In genomic region chr1:23524163-23524562, GRCh38 we compare ENCODE assay signal across 1 cellular context.
TF ChIP-seq lines count a peak whose summit lies in the region.

No MANE protein-coding gene starts in this region.

TF ChIP-seq in GM12878, 131 proteins besides CTCF, POLR2A, EP300 and RAD21:
- TF ChIP-seq CHD2 (IDR thresholded peaks at IDR 0.05; ENCODE audit: borderline replicate concordance, low read depth, low read length): no peak
- TF ChIP-seq BACH1 (IDR thresholded peaks at IDR 0.05; ENCODE audit: borderline replicate concordance): no peak
- no peak for TF ChIP-seq ZNF217 (IDR thresholded peaks at IDR 0.05)
- no peak for TF ChIP-seq KAT2A (conservative IDR thresholded peaks at IDR 0.05; ENCODE audit: control insufficient read depth, low read depth, low read length)
- no peak for TF ChIP-seq MEF2A (IDR thresholded peaks at IDR 0.05; ENCODE audit: insufficient read depth, low read depth, low read length)
- TF ChIP-seq, protein P1, sequence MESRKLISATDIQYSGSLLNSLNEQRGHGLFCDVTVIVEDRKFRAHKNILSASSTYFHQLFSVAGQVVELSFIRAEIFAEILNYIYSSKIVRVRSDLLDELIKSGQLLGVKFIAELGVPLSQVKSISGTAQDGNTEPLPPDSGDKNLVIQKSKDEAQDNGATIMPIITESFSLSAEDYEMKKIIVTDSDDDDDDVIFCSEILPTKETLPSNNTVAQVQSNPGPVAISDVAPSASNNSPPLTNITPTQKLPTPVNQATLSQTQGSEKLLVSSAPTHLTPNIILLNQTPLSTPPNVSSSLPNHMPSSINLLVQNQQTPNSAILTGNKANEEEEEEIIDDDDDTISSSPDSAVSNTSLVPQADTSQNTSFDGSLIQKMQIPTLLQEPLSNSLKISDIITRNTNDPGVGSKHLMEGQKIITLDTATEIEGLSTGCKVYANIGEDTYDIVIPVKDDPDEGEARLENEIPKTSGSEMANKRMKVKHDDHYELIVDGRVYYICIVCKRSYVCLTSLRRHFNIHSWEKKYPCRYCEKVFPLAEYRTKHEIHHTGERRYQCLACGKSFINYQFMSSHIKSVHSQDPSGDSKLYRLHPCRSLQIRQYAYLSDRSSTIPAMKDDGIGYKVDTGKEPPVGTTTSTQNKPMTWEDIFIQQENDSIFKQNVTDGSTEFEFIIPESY (IDR thresholded peaks at IDR 0.05): no peak
- TF ChIP-seq, protein P2, sequence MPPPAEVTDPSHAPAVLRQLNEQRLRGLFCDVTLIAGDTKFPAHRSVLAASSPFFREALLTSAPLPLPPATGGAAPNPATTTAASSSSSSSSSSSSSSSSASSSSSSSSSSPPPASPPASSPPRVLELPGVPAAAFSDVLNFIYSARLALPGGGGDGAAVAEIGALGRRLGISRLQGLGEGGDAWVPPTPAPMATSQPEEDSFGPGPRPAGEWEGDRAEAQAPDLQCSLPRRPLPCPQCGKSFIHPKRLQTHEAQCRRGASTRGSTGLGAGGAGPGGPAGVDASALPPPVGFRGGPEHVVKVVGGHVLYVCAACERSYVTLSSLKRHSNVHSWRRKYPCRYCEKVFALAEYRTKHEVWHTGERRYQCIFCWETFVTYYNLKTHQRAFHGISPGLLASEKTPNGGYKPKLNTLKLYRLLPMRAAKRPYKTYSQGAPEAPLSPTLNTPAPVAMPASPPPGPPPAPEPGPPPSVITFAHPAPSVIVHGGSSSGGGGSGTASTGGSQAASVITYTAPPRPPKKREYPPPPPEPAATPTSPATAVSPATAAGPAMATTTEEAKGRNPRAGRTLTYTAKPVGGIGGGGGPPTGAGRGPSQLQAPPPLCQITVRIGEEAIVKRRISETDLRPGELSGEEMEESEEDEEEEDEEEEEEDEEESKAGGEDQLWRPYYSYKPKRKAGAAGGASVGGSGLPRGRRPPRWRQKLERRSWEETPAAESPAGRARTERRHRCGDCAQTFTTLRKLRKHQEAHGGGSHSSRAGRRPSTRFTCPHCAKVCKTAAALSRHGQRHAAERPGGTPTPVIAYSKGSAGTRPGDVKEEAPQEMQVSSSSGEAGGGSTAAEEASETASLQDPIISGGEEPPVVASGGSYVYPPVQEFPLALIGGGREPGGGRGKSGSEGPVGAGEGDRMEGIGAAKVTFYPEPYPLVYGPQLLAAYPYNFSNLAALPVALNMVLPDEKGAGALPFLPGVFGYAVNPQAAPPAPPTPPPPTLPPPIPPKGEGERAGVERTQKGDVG (CRISPR knock-in tag; IDR thresholded peaks at IDR 0.05): no peak
- no peak for TF ChIP-seq ZBTB11 (CRISPR knock-in tag; IDR thresholded peaks at IDR 0.05)
- TF ChIP-seq MXI1 (IDR thresholded peaks at IDR 0.05; ENCODE audit: low read depth, low read length): no peak
- no peak for TF ChIP-seq NR2C1 (IDR thresholded peaks at IDR 0.05)
- no peak for TF ChIP-seq ZNF207 (IDR thresholded peaks at IDR 0.05; ENCODE audit: borderline replicate concordance)
- no peak for TF ChIP-seq SUZ12 (IDR thresholded peaks at IDR 0.05; ENCODE audit: unreplicated experiment)
- TF ChIP-seq, protein P3, sequence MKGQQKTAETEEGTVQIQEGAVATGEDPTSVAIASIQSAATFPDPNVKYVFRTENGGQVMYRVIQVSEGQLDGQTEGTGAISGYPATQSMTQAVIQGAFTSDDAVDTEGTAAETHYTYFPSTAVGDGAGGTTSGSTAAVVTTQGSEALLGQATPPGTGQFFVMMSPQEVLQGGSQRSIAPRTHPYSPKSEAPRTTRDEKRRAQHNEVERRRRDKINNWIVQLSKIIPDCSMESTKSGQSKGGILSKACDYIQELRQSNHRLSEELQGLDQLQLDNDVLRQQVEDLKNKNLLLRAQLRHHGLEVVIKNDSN (IDR thresholded peaks at IDR 0.05; ENCODE audit: borderline replicate concordance, extremely low read length, insufficient read depth, low read depth, low read length): no peak
- TF ChIP-seq, protein P4, sequence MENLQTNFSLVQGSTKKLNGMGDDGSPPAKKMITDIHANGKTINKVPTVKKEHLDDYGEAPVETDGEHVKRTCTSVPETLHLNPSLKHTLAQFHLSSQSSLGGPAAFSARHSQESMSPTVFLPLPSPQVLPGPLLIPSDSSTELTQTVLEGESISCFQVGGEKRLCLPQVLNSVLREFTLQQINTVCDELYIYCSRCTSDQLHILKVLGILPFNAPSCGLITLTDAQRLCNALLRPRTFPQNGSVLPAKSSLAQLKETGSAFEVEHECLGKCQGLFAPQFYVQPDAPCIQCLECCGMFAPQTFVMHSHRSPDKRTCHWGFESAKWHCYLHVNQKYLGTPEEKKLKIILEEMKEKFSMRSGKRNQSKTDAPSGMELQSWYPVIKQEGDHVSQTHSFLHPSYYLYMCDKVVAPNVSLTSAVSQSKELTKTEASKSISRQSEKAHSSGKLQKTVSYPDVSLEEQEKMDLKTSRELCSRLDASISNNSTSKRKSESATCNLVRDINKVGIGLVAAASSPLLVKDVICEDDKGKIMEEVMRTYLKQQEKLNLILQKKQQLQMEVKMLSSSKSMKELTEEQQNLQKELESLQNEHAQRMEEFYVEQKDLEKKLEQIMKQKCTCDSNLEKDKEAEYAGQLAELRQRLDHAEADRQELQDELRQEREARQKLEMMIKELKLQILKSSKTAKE (IDR thresholded peaks at IDR 0.05; ENCODE audit: low read depth, poor library complexity, severe bottlenecking): no peak
- no peak for TF ChIP-seq CUX1 (IDR thresholded peaks at IDR 0.05; ENCODE audit: insufficient replicate concordance, low read depth, low read length)
- TF ChIP-seq NR2C2 (IDR thresholded peaks at IDR 0.05; ENCODE audit: borderline replicate concordance, control insufficient read depth, insufficient read length, low read depth): no peak
- no peak for TF ChIP-seq SMAD1 (IDR thresholded peaks at IDR 0.05; ENCODE audit: low read depth, partially characterized antibody)
- TF ChIP-seq ATF3 (IDR thresholded peaks at IDR 0.05; ENCODE audit: borderline replicate concordance, extremely low read depth, low read depth, low read length): no peak
- TF ChIP-seq NFIC (IDR thresholded peaks at IDR 0.05; ENCODE audit: low read depth, low read length): no peak
